17 cellular contexts compared by ENCODE assay signal in genomic region chr19:38845374-38846024, GRCh38. TPM values are rescaled to one million over a fixed set of nuclear protein-coding genes. Genes with fewer than 3 reads are reported as not detected.
DNase-seq lines count a peak whose midpoint lies in the region; ATAC-seq and TF ChIP-seq lines count a peak whose summit lies in the region.
"Had no signal": no experiment of that assay in that cellular context is flagged by ENCODE, and none has a peak within 500 bp of the region (broad histone marks: within the 10 kb centered on the region; RNA-seq: fewer than 3 reads in every experiment).

No MANE protein-coding gene starts in this region.

- no peak for DNase-seq in GM23338 (ENCODE audit: low spot score)
- DNase-seq in activated naive CD4-positive, alpha-beta T cell treated with anti-CD3 and anti-CD28 coated beads, Interleukin-2, amount 50 U/mL, for 72 hours (ENCODE audit: low spot score in 2 of 2) = no peak
- DNase-seq in natural killer cell treated with Interleukin-12 subunit alpha and Interleukin-12 subunit beta and Interleukin-15 and Interleukin-18, amount 100 ng/mL, for 72 hours (ENCODE audit: low spot score) = no peak
- DNase-seq in KBM-7 = no peak
- DNase-seq in NCI-H1105 (lab: John Stamatoyannopoulos, UW) = no peak
- DNase-seq in retina = no peak
- DNase-seq: body of pancreas, COR-L47, NCI-H1930, NCI-H774, SIG-M5, sigmoid colon had no signal

- peaks cover 33% of the 10 kb centered on the region for H3K27me3 Mint-ChIP-seq in GM23338 (ENCODE audit: insufficient read depth, low read depth, poor library complexity)
- H3K27me3 Mint-ChIP-seq in natural killer cell treated with Interleukin-12 subunit alpha and Interleukin-12 subunit beta and Interleukin-15 and Interleukin-18, amount 100 ng/mL, for 72 hours = no peaks in the 10 kb centered on the region

- H3K27ac Mint-ChIP-seq in GM23338 = no peak overlapping the region; the same call in 1 of the 2 replicates
- peak overlapping the region; percentile 61 to 95 for H3K27ac Mint-ChIP-seq in activated naive CD4-positive, alpha-beta T cell treated with anti-CD3 and anti-CD28 coated beads, Interleukin-2, amount 50 U/mL, for 72 hours
- peak overlapping the region; percentile 98 for H3K27ac Mint-ChIP-seq in natural killer cell treated with Interleukin-12 subunit alpha and Interleukin-12 subunit beta and Interleukin-15 and Interleukin-18, amount 100 ng/mL, for 72 hours

- H3K4me3 ChIP-seq in GM23338 = no peak overlapping the region
- H3K4me3 ChIP-seq: body of pancreas, gastroesophageal sphincter, K562, sigmoid colon had no signal

- peaks cover 62% of the 10 kb centered on the region for H4K20me1 ChIP-seq in GM23338 (replicated peaks; ENCODE audit: insufficient read depth)

- H3K9me3 Mint-ChIP-seq in GM23338 = peaks cover 2% of the 10 kb centered on the region; the same call in 1 of the 3 replicates
- H3K9me3 Mint-ChIP-seq in activated naive CD4-positive, alpha-beta T cell treated with anti-CD3 and anti-CD28 coated beads, Interleukin-2, amount 50 U/mL, for 72 hours = no peaks in the 10 kb centered on the region
- H3K9me3 Mint-ChIP-seq in natural killer cell treated with Interleukin-12 subunit alpha and Interleukin-12 subunit beta and Interleukin-15 and Interleukin-18, amount 100 ng/mL, for 72 hours = no peaks in the 10 kb centered on the region

- peaks cover 87% of the 10 kb centered on the region for H3K36me3 Mint-ChIP-seq in GM23338 (ENCODE audit: low read depth)
- peaks cover 76 to 82% of the 10 kb centered on the region in 2 donors for H3K36me3 Mint-ChIP-seq in activated naive CD4-positive, alpha-beta T cell treated with anti-CD3 and anti-CD28 coated beads, Interleukin-2, amount 50 U/mL, for 72 hours
- H3K36me3 Mint-ChIP-seq in natural killer cell treated with Interleukin-12 subunit alpha and Interleukin-12 subunit beta and Interleukin-15 and Interleukin-18, amount 100 ng/mL, for 72 hours = peaks cover 44% of the 10 kb centered on the region

- in situ Hi-C loops in KBM-7 (cut with MboI; ENCODE audit: low pct_unique_long_range_greater_than_20kb, low sequenced_read_pairs) = no loop called here

- H3K79me2 ChIP-seq in GM23338 (replicated peaks; ENCODE audit: insufficient read depth) = peaks cover 83% of the 10 kb centered on the region

- H3F3A ChIP-seq in GM23338 (replicated peaks; ENCODE audit: low read depth) = peaks cover 66% of the 10 kb centered on the region

- H3K27me3 ChIP-seq in GM23338 (ENCODE audit: insufficient read depth) = no peaks in the 10 kb centered on the region
- H3K27me3 ChIP-seq: body of pancreas, gastroesophageal sphincter, sigmoid colon had no signal

- no peak overlapping the region; the same call in 2 of the 3 replicates for H3K4me3 Mint-ChIP-seq in GM23338
- peak overlapping the region; percentile 48 for H3K4me3 Mint-ChIP-seq in natural killer cell treated with Interleukin-12 subunit alpha and Interleukin-12 subunit beta and Interleukin-15 and Interleukin-18, amount 100 ng/mL, for 72 hours

- TF ChIP-seq CTCF in C4-2B (conservative IDR thresholded peaks at IDR 0.05) (no peak), GM23338 (conservative IDR thresholded peaks at IDR 0.05; ENCODE audit: low read depth in 2 of 2) (no peak)

- H3K9me2 ChIP-seq in GM23338 (ENCODE audit: insufficient read depth) = no peaks in the 10 kb centered on the region

- H3K27ac ChIP-seq in C4-2B (0 out of 2 replicates have a peak overlapping the region, but pooled peaks have one; percentile 1), GM23338 (ENCODE audit: low read depth) (peak overlapping the region; percentile 60)
- H3K27ac ChIP-seq: body of pancreas, sigmoid colon had no signal

- ATAC-seq in GM23338 (no peak), HG02885 (IDR thresholded peaks at IDR 0.05; ENCODE audit: poor library complexity, unreplicated experiment) (no peak)
- no peak for ATAC-seq in activated naive CD4-positive, alpha-beta T cell treated with anti-CD3 and anti-CD28 coated beads, Interleukin-2, amount 50 U/mL, for 72 hours
- ATAC-seq in natural killer cell treated with Interleukin-12 subunit alpha and Interleukin-12 subunit beta and Interleukin-15 and Interleukin-18, amount 100 ng/mL, for 72 hours = no peak
- ATAC-seq: body of pancreas, gastroesophageal sphincter, K562 had no signal

- H3K36me3 ChIP-seq in GM23338 (ENCODE audit: insufficient read depth) = peaks cover 75% of the 10 kb centered on the region

- no peak overlapping the region for H2AFZ ChIP-seq in GM23338

- peaks cover 26% of the 10 kb centered on the region for H3K4me1 Mint-ChIP-seq in GM23338
- peaks cover 70 to 75% of the 10 kb centered on the region in 2 donors for H3K4me1 Mint-ChIP-seq in natural killer cell treated with Interleukin-12 subunit alpha and Interleukin-12 subunit beta and Interleukin-15 and Interleukin-18, amount 100 ng/mL, for 72 hours (ENCODE audit: low read depth in 2 of 2)

- H3K4me1 ChIP-seq in GM23338 (ENCODE audit: insufficient read depth) = peaks cover 7% of the 10 kb centered on the region; the same call in 1 of the 2 replicates

- no peak overlapping the region for H3K4me2 ChIP-seq in GM23338

TF ChIP-seq in GM23338, 12 proteins besides CTCF, POLR2A, EP300 and RAD21:
- TF ChIP-seq CREB1 (CRISPR knock-in tag; IDR thresholded peaks at IDR 0.05; ENCODE audit: low read depth) = no peak
- TF ChIP-seq POLR2AphosphoS5 (IDR thresholded peaks at IDR 0.05; ENCODE audit: low read depth) = no peak
- TF ChIP-seq STAT1 (IDR thresholded peaks at IDR 0.05; ENCODE audit: unreplicated experiment) = no peak
TF ChIP-seq in GM23338: peak in this region for 0.

RNA-seq across cellular contexts. Expression of gene HNRNPL, which starts 4.3 kb away (rescaled TPM):
- 491 and 580 TPM in 2 replicates for total RNA-seq in GM23338 (2014; rRNA removed; shearing (Covaris generic))
- polyA plus RNA-seq in GM23338 (2016; fragmentation: Nextera tagmentation; extraction: Ambion mirVana) = 664 and 836 TPM in 2 replicates
- 100 to 1,000 TPM; 658 to 720 TPM for total RNA-seq in activated naive CD4-positive, alpha-beta T cell treated with anti-CD3 and anti-CD28 coated beads, Interleukin-2, amount 50 U/mL, for 72 hours
- 100 to 1,000 TPM; 559 to 561 TPM for total RNA-seq in natural killer cell treated with Interleukin-12 subunit alpha and Interleukin-12 subunit beta and Interleukin-15 and Interleukin-18, amount 100 ng/mL, for 72 hours

RNA-seq across cellular contexts. Expression of gene ECH1, which starts 13.9 kb away (rescaled TPM):
- total RNA-seq in GM23338 (2014; rRNA removed; shearing (Covaris generic)) = 66.2 and 79.9 TPM in 2 replicates
- polyA plus RNA-seq in GM23338 (2016; fragmentation: Nextera tagmentation; extraction: Ambion mirVana) = 186 and 193 TPM in 2 replicates
- 100 to 1,000 TPM; 129 to 170 TPM for total RNA-seq in activated naive CD4-positive, alpha-beta T cell treated with anti-CD3 and anti-CD28 coated beads, Interleukin-2, amount 50 U/mL, for 72 hours
- total RNA-seq in natural killer cell treated with Interleukin-12 subunit alpha and Interleukin-12 subunit beta and Interleukin-15 and Interleukin-18, amount 100 ng/mL, for 72 hours = 100 to 1,000 TPM; 104 to 163 TPM

RNA-seq across cellular contexts. Expression of gene RINL, which starts 32.6 kb away (rescaled TPM):
- total RNA-seq in GM23338 (2014; rRNA removed; shearing (Covaris generic)) = 11.2 and 22.4 TPM in 2 replicates
- polyA plus RNA-seq in GM23338 (2016; fragmentation: Nextera tagmentation; extraction: Ambion mirVana) = 19.4 and 21.4 TPM in 2 replicates
- total RNA-seq in activated naive CD4-positive, alpha-beta T cell treated with anti-CD3 and anti-CD28 coated beads, Interleukin-2, amount 50 U/mL, for 72 hours = 100 to 1,000 TPM; 105 to 137 TPM
- 10 to 100 TPM; 58.1 to 63.8 TPM for total RNA-seq in natural killer cell treated with Interleukin-12 subunit alpha and Interleukin-12 subunit beta and Interleukin-15 and Interleukin-18, amount 100 ng/mL, for 72 hours

RNA-seq across cellular contexts. Expression of gene LGALS4, which starts 32.8 kb away (rescaled TPM):
- total RNA-seq in GM23338 (2014; rRNA removed; shearing (Covaris generic)) = 0.87 TPM in 1 of 2 replicates, not detected in the other
- not detected in 2 replicates for polyA plus RNA-seq in GM23338 (2016; fragmentation: Nextera tagmentation; extraction: Ambion mirVana)
- under 1 TPM; 0.59 to 0.66 TPM for total RNA-seq in activated naive CD4-positive, alpha-beta T cell treated with anti-CD3 and anti-CD28 coated beads, Interleukin-2, amount 50 U/mL, for 72 hours
- 1 to 10 TPM; 1.6 to 1.7 TPM for total RNA-seq in natural killer cell treated with Interleukin-12 subunit alpha and Interleukin-12 subunit beta and Interleukin-15 and Interleukin-18, amount 100 ng/mL, for 72 hours
- total RNA-seq: kidney epithelial cell had no signal

RNA-seq across cellular contexts. Expression of gene SIRT2, which starts 53.9 kb away (rescaled TPM):
- total RNA-seq in GM23338 (2014; rRNA removed; shearing (Covaris generic)) = 8.2 and 8.4 TPM in 2 replicates
- 2.7 and 3.4 TPM in 2 replicates for polyA plus RNA-seq in GM23338 (2016; fragmentation: Nextera tagmentation; extraction: Ambion mirVana)
- 10 to 100 TPM; 31.5 to 46.0 TPM for total RNA-seq in activated naive CD4-positive, alpha-beta T cell treated with anti-CD3 and anti-CD28 coated beads, Interleukin-2, amount 50 U/mL, for 72 hours
- 10 to 100 TPM; 60.9 to 87.3 TPM for total RNA-seq in natural killer cell treated with Interleukin-12 subunit alpha and Interleukin-12 subunit beta and Interleukin-15 and Interleukin-18, amount 100 ng/mL, for 72 hours
